ENCODE assay signal across 9 cellular contexts in genomic region chr1:27298632-27299384, GRCh38. TPM values are rescaled to one million over a fixed set of nuclear protein-coding genes. Genes with fewer than 3 reads are reported as not detected.
DNase-seq lines count a peak whose midpoint lies in the region; ATAC-seq and TF ChIP-seq lines count a peak whose summit lies in the region.
"Had no signal": no experiment of that assay in that cellular context is flagged by ENCODE, and none has a peak within 500 bp of the region (broad histone marks: within the 10 kb centered on the region; RNA-seq: fewer than 3 reads in every experiment).

No MANE protein-coding gene starts in this region.

- no peak for TF ChIP-seq EP300 in transverse colon (IDR thresholded peaks at IDR 0.05; ENCODE audit: low read depth)

- peak overlapping the region; percentile 21 for H3K9ac ChIP-seq in muscle layer of colon (ENCODE audit: low read length)

- H3K36me3 ChIP-seq in muscle layer of colon (ENCODE audit: insufficient read depth, low read length) (peaks cover 67% of the 10 kb centered on the region), transverse colon (peaks cover 0 to 19% (median 8%) of the 10 kb centered on the region in 4 donors)

- H3K4me1 ChIP-seq in muscle layer of colon (ENCODE audit: insufficient read depth, low read length) (peaks cover 46% of the 10 kb centered on the region), transverse colon (peaks cover 18 to 31% (median 23%) of the 10 kb centered on the region in 4 donors)

- H3K4me1 Mint-ChIP-seq in chondrocyte (ENCODE audit: low read depth): peaks cover 45% of the 10 kb centered on the region

- H3K9me3 Mint-ChIP-seq in chondrocyte (ENCODE audit: low read depth): no peaks in the 10 kb centered on the region

- H3K4me3 Mint-ChIP-seq in chondrocyte (ENCODE audit: unreplicated experiment): no peak overlapping the region

- H3K4me3 ChIP-seq in muscle layer of colon (ENCODE audit: low read depth in 1 of 2, low read length in 2 of 2) (peak overlapping the region in 1 of 2 donors; percentile 41), transverse colon (no peak overlapping the region)

- TF ChIP-seq CTCF in chondrocyte (IDR thresholded peaks at IDR 0.05): no peak
- TF ChIP-seq CTCF in transverse colon (IDR thresholded peaks at IDR 0.05): no peak

- H3K27me3 Mint-ChIP-seq in chondrocyte (ENCODE audit: low read depth): no peaks in the 10 kb centered on the region

- DNase-seq in NCI-H446 (lab: John Stamatoyannopoulos, UW): peak; percentile 71 to 89
- no peak for DNase-seq in chondrocyte (ENCODE audit: low spot score)
- no peak for DNase-seq in transverse colon
- no peak for DNase-seq in LoVo (ENCODE audit: low spot score)
- no peak for DNase-seq in HT-29 (ENCODE audit: low spot score)
- DNase-seq: activated CD4-positive, alpha-beta T cell treated with anti-CD3 and anti-CD28 coated beads, Interleukin-2, amount 50 U/mL, for 48 hours; NCI-H2029 treated with DMSO at 0.1 percent for 48 hours had no signal

- H3K27ac ChIP-seq in muscle layer of colon (ENCODE audit: low read depth, low read length) (peak overlapping the region; percentile 83), transverse colon (peak overlapping the region; percentile 78 to 92 (median 88))

- H3K27me3 ChIP-seq in muscle layer of colon (ENCODE audit: control insufficient read depth in 1 of 2, insufficient read depth in 2 of 2, low read length in 2 of 2) (no peaks in the 10 kb centered on the region), transverse colon (no peaks in the 10 kb centered on the region)

- intact Hi-C loops in transverse colon (cut with DNase I; ENCODE audit: low total_unique reads): no loop called here

- WGBS in transverse colon (ENCODE audit: low coverage in 1 of 2), 2 donors: 70% methylated on average over 6 of the region's 8 CpGs; no CpG with 5 or more reads in 1 of the 2 donors

- H3K9me3 ChIP-seq in muscle layer of colon (ENCODE audit: low read length) (no peaks in the 10 kb centered on the region), transverse colon (no peaks in the 10 kb centered on the region)

- peak overlapping the region; percentile 93 for H3K27ac Mint-ChIP-seq in chondrocyte (ENCODE audit: unreplicated experiment)

- in situ Hi-C loops in transverse colon (cut with MboI; ENCODE audit: low pct_ligation_motif_present in 1 of 4, low pct_unique_long_range_greater_than_20kb in 1 of 4, low sequenced_read_pairs in 3 of 4): loop anchor here in 1 of 4 donors (25.0 kb wide), 1 partner anchor 187 kb away; no protein-coding TSS in a partner anchor

- no peak for TF ChIP-seq POLR2A in transverse colon (IDR thresholded peaks at IDR 0.05)

- ATAC-seq in GM21786 (IDR thresholded peaks at IDR 0.05; ENCODE audit: unreplicated experiment): no peak

- H3K36me3 Mint-ChIP-seq in chondrocyte (ENCODE audit: low read depth): peaks cover 6% of the 10 kb centered on the region

RNA-seq across cellular contexts. Expression of gene TMEM222, which starts 23.2 kb away (rescaled TPM):
- 31.6 to 34.7 TPM (median 34.6 TPM) in 3 replicates for total RNA-seq in chondrocyte
- total RNA-seq in transverse colon: 10 to 100 TPM; 14.6 to 41.0 (median 22.3) TPM
- total RNA-seq in HT-29 (2014; rRNA removed; shearing (Covaris generic)): 80.1 and 90.2 TPM in 2 replicates

RNA-seq across cellular contexts. Expression of gene SYTL1, which starts 43.0 kb away (rescaled TPM):
- 0.82 to 1.2 TPM (median 0.85 TPM) in 3 replicates for total RNA-seq in chondrocyte
- 1 to 10 TPM; 5.2 to 9.2 (median 6.9) TPM for total RNA-seq in transverse colon
- 17.1 and 21.9 TPM in 2 replicates for total RNA-seq in HT-29 (2014; rRNA removed; shearing (Covaris generic))

Comparison
In these comparisons a context has a peak if more than half of its experiments do, and no peak if none do; other contexts are left out.
1. DNase-seq: peak in NCI-H446 (2 of 2); none in chondrocyte (single experiment), transverse colon (single experiment), LoVo (single experiment) and HT-29 (single experiment).